ENCODE assay signal across 24 cellular contexts in genomic region chr9:84841915-84842314, GRCh38.
"Had no signal": no experiment of that assay in that cellular context is flagged by ENCODE, and none has a peak within 500 bp of the region (broad histone marks: within the 10 kb centered on the region; RNA-seq: fewer than 3 reads in every experiment).

No MANE protein-coding gene starts in this region.

- H3K27ac ChIP-seq: hepatocyte, left ventricle myocardium inferior, neutrophil, ovary, stomach, testis, thyroid gland, transverse colon, upper lobe of left lung, vagina had no signal

- H2AFZ ChIP-seq: hepatocyte had no signal

- ATAC-seq: natural killer cell; right cardiac atrium; sciatic nerve; stimulated activated naive B cell treated with anti-CD40 and anti-IgM and Interleukin-4, amounts not matched to agents 10 μg/mL and 1 μg/mL and 100 μg/mL, for 72 hours; stimulated activated naive CD8-positive, alpha-beta T cell treated with anti-CD3 and anti-CD28 coated beads, Interleukin-15, Interleukin-2, amounts not matched to agents 100 U/mL and 50 U/mL, for 24 hours had no signal

- H3K36me3 ChIP-seq: left ventricle myocardium inferior, neutrophil, ovary, stomach, thyroid gland, transverse colon, upper lobe of left lung, vagina had no signal

- H3K4me1 Mint-ChIP-seq: natural killer cell had no signal

- H3K27me3 ChIP-seq: hepatocyte, neutrophil, ovary, testis, thyroid gland, transverse colon, upper lobe of left lung, vagina had no signal

- H3K27ac Mint-ChIP-seq: mesothelial cell of epicardium; naive B cell; natural killer cell; progenitor cell of endocrine pancreas; stimulated activated naive B cell treated with anti-CD40 and anti-IgM and Interleukin-4, amounts not matched to agents 10 μg/mL and 1 μg/mL and 100 μg/mL, for 72 hours had no signal

- H3K4me1 ChIP-seq: left ventricle myocardium inferior, testis, upper lobe of left lung, vagina had no signal

- H3K9me3 ChIP-seq: left ventricle myocardium inferior, neutrophil, ovary, stomach, testis, thyroid gland, transverse colon, upper lobe of left lung, vagina had no signal

- H3K36me3 Mint-ChIP-seq: mesothelial cell of epicardium; naive B cell; natural killer cell; stimulated activated naive B cell treated with anti-CD40 and anti-IgM and Interleukin-4, amounts not matched to agents 10 μg/mL and 1 μg/mL and 100 μg/mL, for 72 hours had no signal

- H3K4me3 ChIP-seq: hepatocyte, left ventricle myocardium inferior, lung, ovary, stomach, testis, thyroid gland, transverse colon, upper lobe of left lung, vagina had no signal

- DNase-seq: islet precursor cell; left ventricle myocardium inferior; mesendoderm; naive B cell; natural killer cell; ovary; right cardiac atrium; small intestine; stimulated activated CD4-positive, alpha-beta T cell treated with anti-CD3 and anti-CD28 coated beads, Interleukin-1b, Interleukin-23, amount 100 ng/mL, for 48 hours; stimulated activated CD4-positive, alpha-beta T cell treated with anti-CD3 and anti-CD28 coated beads, Interleukin-4, amount 100 ng/mL, for 1 hour; stimulated activated naive B cell treated with anti-CD40 and anti-IgM and Interleukin-4, amounts not matched to agents 10 μg/mL and 1 μg/mL and 100 μg/mL, for 72 hours; stimulated activated naive CD8-positive, alpha-beta T cell treated with anti-CD3 and anti-CD28 coated beads, Interleukin-15, Interleukin-2, amounts not matched to agents 100 U/mL and 50 U/mL, for 24 hours; stomach; testis; thyroid gland; transverse colon; upper lobe of left lung had no signal

- H3K4me2 ChIP-seq: hepatocyte had no signal

- H3K9me3 Mint-ChIP-seq: stimulated activated naive B cell treated with anti-CD40 and anti-IgM and Interleukin-4, amounts not matched to agents 10 μg/mL and 1 μg/mL and 100 μg/mL, for 72 hours had no signal

- H3K79me2 ChIP-seq: hepatocyte had no signal

- H3K4me3 Mint-ChIP-seq: mesothelial cell of epicardium; naive B cell; natural killer cell; stimulated activated naive B cell treated with anti-CD40 and anti-IgM and Interleukin-4, amounts not matched to agents 10 μg/mL and 1 μg/mL and 100 μg/mL, for 72 hours had no signal
